ENCODE assay signal across 1 cellular context in genomic region chr15:39939487-39940452, GRCh38.
TF ChIP-seq lines count a peak whose summit lies in the region.

No MANE protein-coding gene starts in this region.

TF ChIP-seq in GM12878, 131 proteins besides CTCF, POLR2A, EP300 and RAD21 (continues in another document):
- TF ChIP-seq RUNX3 (IDR thresholded peaks at IDR 0.05; ENCODE audit: low read length): peak; percentile 14; the same call in 1 of the 2 replicates
- TF ChIP-seq ATF7 (IDR thresholded peaks at IDR 0.05; ENCODE audit: low read depth): peak; percentile 42; the same call in 1 of the 2 replicates
- TF ChIP-seq MTA3 (IDR thresholded peaks at IDR 0.05; ENCODE audit: borderline replicate concordance, low read length): no peak
- TF ChIP-seq SMARCA5 (IDR thresholded peaks at IDR 0.05): peak; percentile 74
- 0 out of 2 replicates have a peak, but pooled peaks have one; percentile 32 for TF ChIP-seq BMI1 (IDR thresholded peaks at IDR 0.05; ENCODE audit: borderline replicate concordance)
- no peak for TF ChIP-seq ZBTB11 (CRISPR knock-in tag; IDR thresholded peaks at IDR 0.05)
- no peak for TF ChIP-seq EGR1 (IDR thresholded peaks at IDR 0.05; ENCODE audit: borderline replicate concordance in 1 of 2, low read depth in 2 of 2, low read length in 2 of 2)
- no peak for TF ChIP-seq POLR2AphosphoS2 (IDR thresholded peaks at IDR 0.05; ENCODE audit: low read depth, low read length)
- peak; percentile 81 for TF ChIP-seq MEF2B (IDR thresholded peaks at IDR 0.05; ENCODE audit: partially characterized antibody, poor library complexity, severe bottlenecking)
- TF ChIP-seq IKZF2 (IDR thresholded peaks at IDR 0.05): peak; percentile 91 to 92
- no peak for TF ChIP-seq ZNF207 (IDR thresholded peaks at IDR 0.05; ENCODE audit: borderline replicate concordance)
- TF ChIP-seq EZH2 (IDR thresholded peaks at IDR 0.05; ENCODE audit: borderline replicate concordance, control insufficient read depth, low read depth, low read length): no peak
- peak; percentile 78 for TF ChIP-seq MTA2 (IDR thresholded peaks at IDR 0.05; ENCODE audit: low read depth)
- TF ChIP-seq JUNB (IDR thresholded peaks at IDR 0.05): peak; percentile 25
- TF ChIP-seq IKZF1 (conservative IDR thresholded peaks at IDR 0.05): peak; percentile 68
- TF ChIP-seq, protein P1, sequence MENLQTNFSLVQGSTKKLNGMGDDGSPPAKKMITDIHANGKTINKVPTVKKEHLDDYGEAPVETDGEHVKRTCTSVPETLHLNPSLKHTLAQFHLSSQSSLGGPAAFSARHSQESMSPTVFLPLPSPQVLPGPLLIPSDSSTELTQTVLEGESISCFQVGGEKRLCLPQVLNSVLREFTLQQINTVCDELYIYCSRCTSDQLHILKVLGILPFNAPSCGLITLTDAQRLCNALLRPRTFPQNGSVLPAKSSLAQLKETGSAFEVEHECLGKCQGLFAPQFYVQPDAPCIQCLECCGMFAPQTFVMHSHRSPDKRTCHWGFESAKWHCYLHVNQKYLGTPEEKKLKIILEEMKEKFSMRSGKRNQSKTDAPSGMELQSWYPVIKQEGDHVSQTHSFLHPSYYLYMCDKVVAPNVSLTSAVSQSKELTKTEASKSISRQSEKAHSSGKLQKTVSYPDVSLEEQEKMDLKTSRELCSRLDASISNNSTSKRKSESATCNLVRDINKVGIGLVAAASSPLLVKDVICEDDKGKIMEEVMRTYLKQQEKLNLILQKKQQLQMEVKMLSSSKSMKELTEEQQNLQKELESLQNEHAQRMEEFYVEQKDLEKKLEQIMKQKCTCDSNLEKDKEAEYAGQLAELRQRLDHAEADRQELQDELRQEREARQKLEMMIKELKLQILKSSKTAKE (IDR thresholded peaks at IDR 0.05; ENCODE audit: low read depth, poor library complexity, severe bottlenecking): peak; percentile 58
- 0 out of 2 replicates have a peak, but pooled peaks have one; percentile 20 for TF ChIP-seq CREM (IDR thresholded peaks at IDR 0.05; ENCODE audit: low read depth)
- no peak for TF ChIP-seq ZNF217 (IDR thresholded peaks at IDR 0.05)
- peak; percentile 46; the same call in 1 of the 2 replicates for TF ChIP-seq DPF2 (IDR thresholded peaks at IDR 0.05)
- TF ChIP-seq KLF5 (IDR thresholded peaks at IDR 0.05; ENCODE audit: partially characterized antibody): peak; percentile 48
- 0 out of 2 replicates have a peak, but pooled peaks have one; percentile 36 for TF ChIP-seq ATF2 (IDR thresholded peaks at IDR 0.05; ENCODE audit: low read length)
- TF ChIP-seq ETV6 (conservative IDR thresholded peaks at IDR 0.05 in 1 of 2, IDR thresholded peaks at IDR 0.05 in 1 of 2; ENCODE audit: borderline replicate concordance in 1 of 2, low read depth in 1 of 2): no peak
- TF ChIP-seq RBBP5 (conservative IDR thresholded peaks at IDR 0.05): 0 out of 2 replicates have a peak, but pooled peaks have one; percentile 60
- TF ChIP-seq SPI1 (IDR thresholded peaks at IDR 0.05; ENCODE audit: borderline replicate concordance, insufficient read depth, low read depth, low read length): peak; percentile 75
- TF ChIP-seq, protein P2, sequence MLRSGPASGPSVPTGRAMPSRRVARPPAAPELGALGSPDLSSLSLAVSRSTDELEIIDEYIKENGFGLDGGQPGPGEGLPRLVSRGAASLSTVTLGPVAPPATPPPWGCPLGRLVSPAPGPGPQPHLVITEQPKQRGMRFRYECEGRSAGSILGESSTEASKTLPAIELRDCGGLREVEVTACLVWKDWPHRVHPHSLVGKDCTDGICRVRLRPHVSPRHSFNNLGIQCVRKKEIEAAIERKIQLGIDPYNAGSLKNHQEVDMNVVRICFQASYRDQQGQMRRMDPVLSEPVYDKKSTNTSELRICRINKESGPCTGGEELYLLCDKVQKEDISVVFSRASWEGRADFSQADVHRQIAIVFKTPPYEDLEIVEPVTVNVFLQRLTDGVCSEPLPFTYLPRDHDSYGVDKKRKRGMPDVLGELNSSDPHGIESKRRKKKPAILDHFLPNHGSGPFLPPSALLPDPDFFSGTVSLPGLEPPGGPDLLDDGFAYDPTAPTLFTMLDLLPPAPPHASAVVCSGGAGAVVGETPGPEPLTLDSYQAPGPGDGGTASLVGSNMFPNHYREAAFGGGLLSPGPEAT (IDR thresholded peaks at IDR 0.05; ENCODE audit: low read depth): peak; percentile 81; the same call in 1 of the 2 replicates
- TF ChIP-seq SMC3 (IDR thresholded peaks at IDR 0.05; ENCODE audit: borderline replicate concordance, low read length): no peak
- TF ChIP-seq, protein P3, sequence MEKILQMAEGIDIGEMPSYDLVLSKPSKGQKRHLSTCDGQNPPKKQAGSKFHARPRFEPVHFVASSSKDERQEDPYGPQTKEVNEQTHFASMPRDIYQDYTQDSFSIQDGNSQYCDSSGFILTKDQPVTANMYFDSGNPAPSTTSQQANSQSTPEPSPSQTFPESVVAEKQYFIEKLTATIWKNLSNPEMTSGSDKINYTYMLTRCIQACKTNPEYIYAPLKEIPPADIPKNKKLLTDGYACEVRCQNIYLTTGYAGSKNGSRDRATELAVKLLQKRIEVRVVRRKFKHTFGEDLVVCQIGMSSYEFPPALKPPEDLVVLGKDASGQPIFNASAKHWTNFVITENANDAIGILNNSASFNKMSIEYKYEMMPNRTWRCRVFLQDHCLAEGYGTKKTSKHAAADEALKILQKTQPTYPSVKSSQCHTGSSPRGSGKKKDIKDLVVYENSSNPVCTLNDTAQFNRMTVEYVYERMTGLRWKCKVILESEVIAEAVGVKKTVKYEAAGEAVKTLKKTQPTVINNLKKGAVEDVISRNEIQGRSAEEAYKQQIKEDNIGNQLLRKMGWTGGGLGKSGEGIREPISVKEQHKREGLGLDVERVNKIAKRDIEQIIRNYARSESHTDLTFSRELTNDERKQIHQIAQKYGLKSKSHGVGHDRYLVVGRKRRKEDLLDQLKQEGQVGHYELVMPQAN (conservative IDR thresholded peaks at IDR 0.05): no peak
- peak; percentile 43; the same call in 1 of the 2 replicates for TF ChIP-seq ZNF24 (IDR thresholded peaks at IDR 0.05)
- no peak for TF ChIP-seq WRNIP1 (IDR thresholded peaks at IDR 0.05; ENCODE audit: borderline replicate concordance, low read depth, low read length)
- peak; percentile 35 for TF ChIP-seq E2F8 (IDR thresholded peaks at IDR 0.05; ENCODE audit: low read depth, partially characterized antibody)
- TF ChIP-seq, protein P4, sequence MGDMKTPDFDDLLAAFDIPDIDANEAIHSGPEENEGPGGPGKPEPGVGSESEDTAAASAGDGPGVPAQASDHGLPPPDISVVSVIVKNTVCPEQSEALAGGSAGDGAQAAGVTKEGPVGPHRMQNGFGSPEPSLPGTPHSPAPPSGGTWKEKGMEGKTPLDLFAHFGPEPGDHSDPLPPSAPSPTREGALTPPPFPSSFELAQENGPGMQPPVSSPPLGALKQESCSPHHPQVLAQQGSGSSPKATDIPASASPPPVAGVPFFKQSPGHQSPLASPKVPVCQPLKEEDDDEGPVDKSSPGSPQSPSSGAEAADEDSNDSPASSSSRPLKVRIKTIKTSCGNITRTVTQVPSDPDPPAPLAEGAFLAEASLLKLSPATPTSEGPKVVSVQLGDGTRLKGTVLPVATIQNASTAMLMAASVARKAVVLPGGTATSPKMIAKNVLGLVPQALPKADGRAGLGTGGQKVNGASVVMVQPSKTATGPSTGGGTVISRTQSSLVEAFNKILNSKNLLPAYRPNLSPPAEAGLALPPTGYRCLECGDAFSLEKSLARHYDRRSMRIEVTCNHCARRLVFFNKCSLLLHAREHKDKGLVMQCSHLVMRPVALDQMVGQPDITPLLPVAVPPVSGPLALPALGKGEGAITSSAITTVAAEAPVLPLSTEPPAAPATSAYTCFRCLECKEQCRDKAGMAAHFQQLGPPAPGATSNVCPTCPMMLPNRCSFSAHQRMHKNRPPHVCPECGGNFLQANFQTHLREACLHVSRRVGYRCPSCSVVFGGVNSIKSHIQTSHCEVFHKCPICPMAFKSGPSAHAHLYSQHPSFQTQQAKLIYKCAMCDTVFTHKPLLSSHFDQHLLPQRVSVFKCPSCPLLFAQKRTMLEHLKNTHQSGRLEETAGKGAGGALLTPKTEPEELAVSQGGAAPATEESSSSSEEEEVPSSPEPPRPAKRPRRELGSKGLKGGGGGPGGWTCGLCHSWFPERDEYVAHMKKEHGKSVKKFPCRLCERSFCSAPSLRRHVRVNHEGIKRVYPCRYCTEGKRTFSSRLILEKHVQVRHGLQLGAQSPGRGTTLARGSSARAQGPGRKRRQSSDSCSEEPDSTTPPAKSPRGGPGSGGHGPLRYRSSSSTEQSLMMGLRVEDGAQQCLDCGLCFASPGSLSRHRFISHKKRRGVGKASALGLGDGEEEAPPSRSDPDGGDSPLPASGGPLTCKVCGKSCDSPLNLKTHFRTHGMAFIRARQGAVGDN (IDR thresholded peaks at IDR 0.05): peak; percentile 41; the same call in 1 of the 2 replicates
- TF ChIP-seq HSF1 (IDR thresholded peaks at IDR 0.05; ENCODE audit: low read depth, low read length): no peak
- TF ChIP-seq CHD2 (IDR thresholded peaks at IDR 0.05; ENCODE audit: borderline replicate concordance, low read depth, low read length): peak; percentile 53; the same call in 1 of the 2 replicates
- TF ChIP-seq YBX1 (IDR thresholded peaks at IDR 0.05): no peak
- TF ChIP-seq TBL1XR1 (IDR thresholded peaks at IDR 0.05; ENCODE audit: low read depth, low read length): peak; percentile 32; the same call in 1 of the 2 replicates
